Comparison of ENCODE assay signal across 19 cellular contexts in the genomic region with DNA sequence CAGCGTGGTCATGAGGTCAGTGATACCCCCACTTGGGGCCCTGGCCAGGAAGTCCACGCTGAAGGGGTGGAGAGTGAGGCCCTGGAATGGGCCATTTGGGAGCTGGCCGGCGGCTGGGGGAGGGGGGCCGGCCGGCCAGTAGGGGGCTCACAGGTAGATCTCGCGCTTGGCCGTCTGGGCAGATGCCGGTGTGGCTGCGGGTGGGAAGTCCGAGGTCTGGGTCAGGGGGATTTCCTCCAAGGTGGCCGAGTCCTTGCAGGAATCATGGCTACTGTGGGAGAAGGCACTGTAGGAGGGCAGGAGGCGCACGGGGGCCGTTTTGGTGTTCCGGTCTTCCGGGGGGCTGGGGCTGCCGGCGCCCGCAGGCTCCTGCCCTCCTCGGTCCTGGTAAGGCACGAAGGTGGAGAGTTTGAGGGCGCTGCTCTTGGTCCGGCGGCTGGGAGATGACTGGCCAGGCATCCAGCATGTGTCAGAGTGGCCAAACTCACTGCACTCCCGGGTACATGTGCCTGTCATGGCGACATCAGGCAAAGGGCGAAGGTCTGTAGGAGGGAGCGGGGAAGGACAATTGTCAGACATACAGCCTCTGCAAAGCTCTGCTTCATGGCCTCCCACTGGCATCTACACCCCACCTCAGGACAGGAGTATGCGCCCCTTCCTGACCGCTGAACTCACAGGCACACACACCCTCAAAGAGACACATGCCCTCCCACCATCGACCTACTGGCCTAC. TPM values are rescaled to one million over a fixed set of nuclear protein-coding genes. Genes with fewer than 3 reads are reported as not detected.
A peak's percentile ranks its signal among the peaks of the same experiment; 100 is the strongest.
DNase-seq lines count a peak whose midpoint lies in the region; ATAC-seq and TF ChIP-seq lines count a peak whose summit lies in the region.
"Had no signal": no experiment of that assay in that cellular context is flagged by ENCODE, and none has a peak within 500 bp of the region (broad histone marks: within the 10 kb centered on the region; RNA-seq: fewer than 3 reads in every experiment).

No MANE protein-coding gene starts in this region.

- no peak for ATAC-seq in HG03432 (IDR thresholded peaks at IDR 0.05; ENCODE audit: unreplicated experiment)
- ATAC-seq: PC-3, SK-N-SH treated with all-trans-retinoic acid at 6 μM for 48 hours, T-cell had no signal

- TF ChIP-seq CTCF in HFF-Myc (IDR thresholded peaks at IDR 0.05; ENCODE audit: low read depth, low read length, missing control alignments) (peak; percentile 11), endothelial cell (IDR thresholded peaks at IDR 0.05; ENCODE audit: unreplicated experiment) (peak; percentile 30), spleen (IDR thresholded peaks at IDR 0.05 in 8 of 11, conservative IDR thresholded peaks at IDR 0.05 in 3 of 11) (no peak), HFFc6 (IDR thresholded peaks at IDR 0.05) (no peak; the same call in 1 of the 2 replicates)

- no peaks in the 10 kb centered on the region for H3K9me3 Mint-ChIP-seq in endothelial cell (ENCODE audit: unreplicated experiment)
- no peaks in the 10 kb centered on the region for H3K9me3 Mint-ChIP-seq in HFFc6
- H3K9me3 Mint-ChIP-seq: T-cell had no signal

- no peak overlapping the region for H4K5ac ChIP-seq in mesendoderm (ENCODE audit: low read length)

- no peak overlapping the region for H3K4me2 ChIP-seq in mesendoderm (ENCODE audit: low read length)

- H3K79me1 ChIP-seq in mesendoderm (ENCODE audit: low read length), result peaks cover 3% of the 10 kb centered on the region

- H2AK5ac ChIP-seq in mesendoderm (ENCODE audit: low read length), result no peak overlapping the region

- no peak overlapping the region for H2BK120ac ChIP-seq in mesendoderm (ENCODE audit: low read depth, low read length)

- H3K56ac ChIP-seq in mesendoderm (ENCODE audit: low read length), result peak overlapping the region; percentile 35

- peak overlapping the region; percentile 37 for H2BK5ac ChIP-seq in mesendoderm (ENCODE audit: low read length)

- H3K4ac ChIP-seq in mesendoderm (ENCODE audit: low read depth, low read length), result no peak overlapping the region

- intact Hi-C loops in spleen (cut with DNase I; ENCODE audit: low total_unique reads), result no loop called here

- H3K18ac ChIP-seq in mesendoderm (ENCODE audit: low read length), result peak overlapping the region; percentile 7

- H3K9me3 ChIP-seq in spleen, result no peaks in the 10 kb centered on the region

- H3K4me1 Mint-ChIP-seq in endothelial cell (ENCODE audit: unreplicated experiment) (peaks cover 40% of the 10 kb centered on the region), HFFc6 (ENCODE audit: low read depth) (peaks cover 2% of the 10 kb centered on the region)

- H3K79me2 ChIP-seq in mesendoderm (ENCODE audit: control insufficient read depth, insufficient read depth, low read length), result no peaks in the 10 kb centered on the region

- no peak overlapping the region for H3K4me3 ChIP-seq in HFF-Myc (replicated peaks; ENCODE audit: low read depth, low read length)
- H3K4me3 ChIP-seq in mesendoderm (ENCODE audit: low read length), result no peak overlapping the region
- no peak overlapping the region for H3K4me3 ChIP-seq in spleen

- H3K27me3 ChIP-seq in mesendoderm (ENCODE audit: insufficient read depth, low read length, poor library complexity), result no peaks in the 10 kb centered on the region
- no peaks in the 10 kb centered on the region for H3K27me3 ChIP-seq in spleen (replicated peaks in 1 of 7)

- H3K36me3 ChIP-seq in mesendoderm (ENCODE audit: control insufficient read depth, insufficient read depth, low read length), result no peaks in the 10 kb centered on the region
- no peaks in the 10 kb centered on the region for H3K36me3 ChIP-seq in spleen

- 100% methylated on average over 1 of the region's 33 CpGs for WGBS in mesendoderm (ENCODE audit: extremely low coverage, insufficient coverage, low lambda C conversion rate)
- WGBS in spleen, 5 donors, result 80 to 87% (median 83%) methylated on average over 31 to 33 of the region's 33 CpGs

- H4K8ac ChIP-seq in mesendoderm (ENCODE audit: low read depth, low read length), result no peak overlapping the region

- H3K27ac ChIP-seq in mesendoderm (ENCODE audit: low read depth, low read length), result no peak overlapping the region
- H3K27ac ChIP-seq in spleen, result no peak overlapping the region
- H3K27ac ChIP-seq: C4-2B, RWPE1 had no signal

- H3K4me3 Mint-ChIP-seq in endothelial cell (ENCODE audit: unreplicated experiment), result peak overlapping the region; percentile 29
- H3K4me3 Mint-ChIP-seq in HFFc6, result no peak overlapping the region
- H3K4me3 Mint-ChIP-seq: T-cell had no signal

- peaks cover 19% of the 10 kb centered on the region for H3K4me1 ChIP-seq in mesendoderm (ENCODE audit: control insufficient read depth, low read depth, low read length)
- peaks cover 0 to 16% (median 4%) of the 10 kb centered on the region in 6 donors for H3K4me1 ChIP-seq in spleen

- no peak overlapping the region for H3K23ac ChIP-seq in mesendoderm (ENCODE audit: low read length)

- no peak for TF ChIP-seq POLR2A in spleen (IDR thresholded peaks at IDR 0.05)

- H3K27me3 Mint-ChIP-seq in endothelial cell (ENCODE audit: unreplicated experiment), result peaks cover 6% of the 10 kb centered on the region
- H3K27me3 Mint-ChIP-seq in HFFc6 (ENCODE audit: insufficient read depth), result peaks cover 14% of the 10 kb centered on the region
- H3K27me3 Mint-ChIP-seq: T-cell had no signal

- no peak overlapping the region for H2BK15ac ChIP-seq in mesendoderm (replicated peaks; ENCODE audit: low read depth)

- H3K36me3 Mint-ChIP-seq in endothelial cell (ENCODE audit: low read depth, unreplicated experiment), result peaks cover 34% of the 10 kb centered on the region
- no peaks in the 10 kb centered on the region for H3K36me3 Mint-ChIP-seq in HFFc6 (ENCODE audit: low read depth)
- H3K36me3 Mint-ChIP-seq: T-cell had no signal

- DNase-seq in HFF-Myc (ENCODE audit: extremely low read depth, low read depth), result no peak
- no peak for DNase-seq in endothelial cell (ENCODE audit: low spot score)
- DNase-seq in mesendoderm, result peak; percentile 30
- DNase-seq in spleen, result no peak
- DNase-seq in OCI-M1 (lab: John Stamatoyannopoulos, UW), result no peak
- no peak for DNase-seq in HFFc6
- DNase-seq: AML-193, DMS79, NCI-H1105 treated with DMSO at 0.1 percent for 48 hours, NCI-H187 treated with DMSO at 0.1 percent for 48 hours, NCI-H2227 treated with DMSO at 0.1 percent for 48 hours, NCI-H510A treated with DMSO at 0.1 percent for 48 hours, PC-3, SIG-M5, T-cell had no signal

- no peak overlapping the region for H3K9ac ChIP-seq in mesendoderm (ENCODE audit: low read length)

- H3K27ac Mint-ChIP-seq in endothelial cell (ENCODE audit: unreplicated experiment), result no peak overlapping the region
- H3K27ac Mint-ChIP-seq in HFFc6, result no peak overlapping the region

RNA-seq across cellular contexts. Expression of a gene that starts 24.1 kb away (rescaled TPM):
- total RNA-seq in endothelial cell (ENCODE audit: unreplicated experiment) (140 TPM), spleen (10 to 100 TPM in 2 of 7 donors, 1 to 10 TPM in 5; 2.6 to 11.4 (median 7.4) TPM)
- 11.8 TPM for polyA plus RNA-seq in mesendoderm (2013, experiment 1 of 2)
- polyA plus RNA-seq in mesendoderm (2013, experiment 2 of 2), result 12.2 TPM
- polyA plus RNA-seq in spleen, result 1 to 10 TPM in 2 of 3 donors, under 1 TPM in 1; 0.30 to 2.2 (median 1.4) TPM
- under 1 TPM in 5 of 6 experiments, not detected in 1; 0.07 to 0.18 (median 0.07) TPM for total RNA-seq in HFFc6 (2021; fragmentation: NEBNext Ultra II Directional; extraction: Animal tissue kit (Norgen Biotek cat#: 25700))

Comparison
In these comparisons a context has a peak if more than half of its experiments do, and no peak if none do; other contexts are left out.
1. CTCF ChIP-seq: peak in HFF-Myc (single experiment) and endothelial cell (single experiment); none in spleen (0 of 11) and HFFc6 (single experiment).
2. RNA of a gene that starts 24.1 kb away (total RNA-seq): 140 TPM in endothelial cell (single experiment); 2.6 to 11.4 TPM in spleen and 0.07 to 0.18 TPM in HFFc6; every median in the first group is over 10 times any median in the second.